In the genomic region with DNA sequence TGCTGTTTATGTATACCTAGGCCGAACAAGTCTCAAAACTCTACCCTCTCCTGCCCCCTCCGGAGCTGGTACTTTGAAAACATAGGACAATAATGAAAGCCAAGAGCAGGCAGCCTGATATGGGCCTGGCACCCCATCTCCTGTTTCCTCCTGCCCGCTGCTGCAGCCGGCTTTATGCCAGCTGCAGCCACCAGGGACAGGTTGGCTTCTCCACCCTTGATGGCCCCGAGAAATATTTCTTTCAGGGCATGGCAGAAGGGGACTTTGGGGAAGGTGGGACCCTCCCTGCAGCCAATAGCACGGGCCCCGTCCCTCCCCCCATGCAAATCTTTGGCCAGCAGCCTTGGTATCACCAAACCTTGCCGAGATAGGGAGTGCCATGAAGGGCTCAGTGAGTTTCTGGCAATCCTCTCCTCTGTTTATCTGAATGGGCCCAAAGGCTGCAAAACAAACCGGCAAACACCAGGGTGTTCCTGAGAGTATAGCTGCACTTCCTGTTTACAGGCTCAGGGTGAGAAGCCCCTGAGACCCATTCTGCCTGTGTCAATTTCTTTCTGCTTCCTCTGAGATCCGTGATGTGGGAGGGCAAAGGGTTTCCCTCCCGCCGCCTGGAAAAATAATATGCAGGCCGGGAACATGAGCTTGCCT, we compare ENCODE assay signal across 9 cellular contexts.
DNase-seq lines count a peak whose midpoint lies in the region; ATAC-seq and TF ChIP-seq lines count a peak whose summit lies in the region.
"Had no signal": no experiment of that assay in that cellular context is flagged by ENCODE, and none has a peak within 500 bp of the region (broad histone marks: within the 10 kb centered on the region; RNA-seq: fewer than 3 reads in every experiment).

No MANE protein-coding gene starts in this region.

- peak; percentile 46 for ATAC-seq in GM18498 (IDR thresholded peaks at IDR 0.05; ENCODE audit: unreplicated experiment)
- ATAC-seq in HG02973 (IDR thresholded peaks at IDR 0.05; ENCODE audit: unreplicated experiment), result peak; percentile 42
- no peak for ATAC-seq in HG03457 (IDR thresholded peaks at IDR 0.05; ENCODE audit: unreplicated experiment)
- no peak for ATAC-seq in GM21528 (IDR thresholded peaks at IDR 0.05; ENCODE audit: low FRiP score, unreplicated experiment)

- CTCF ChIA-PET in HEK293T (lab: Yijun Ruan, JAX), result no interaction called here

- POLR2A ChIA-PET in HEK293T (lab: Yijun Ruan, JAX), result no interaction called here

- H3K27me3 ChIP-seq in dorsolateral prefrontal cortex, result no peaks in the 10 kb centered on the region

- peaks cover 31% of the 10 kb centered on the region for H3K4me1 Mint-ChIP-seq in osteocyte (ENCODE audit: unreplicated experiment)

- peak overlapping the region in 39 of 59 donors; percentile 2 to 71 (median 49) for H3K27ac ChIP-seq in dorsolateral prefrontal cortex

- no peaks in the 10 kb centered on the region for H3K27me3 Mint-ChIP-seq in osteocyte (ENCODE audit: unreplicated experiment)

- peaks cover 3% of the 10 kb centered on the region for H3K36me3 Mint-ChIP-seq in osteocyte (ENCODE audit: unreplicated experiment)

- H3K4me3 Mint-ChIP-seq in osteocyte (ENCODE audit: unreplicated experiment), result no peak overlapping the region

- H3K9me3 Mint-ChIP-seq in osteocyte (ENCODE audit: unreplicated experiment), result no peaks in the 10 kb centered on the region

- H3K4me3 ChIP-seq in dorsolateral prefrontal cortex, result no peak overlapping the region

- peak overlapping the region; percentile 88 for H3K27ac Mint-ChIP-seq in osteocyte (ENCODE audit: unreplicated experiment)

- TF ChIP-seq CTCF in dorsolateral prefrontal cortex (IDR thresholded peaks at IDR 0.05 in 54 of 56, conservative IDR thresholded peaks at IDR 0.05 in 2 of 56; ENCODE audit: low read depth in 1 of 56, partially characterized antibody in 56 of 56), result peak in 2 of 56 donors; percentile 11 to 22
- peak; percentile 28 for TF ChIP-seq CTCF in osteocyte (IDR thresholded peaks at IDR 0.05)

- DNase-seq in dorsolateral prefrontal cortex, result peak in 1 of 10 donors; percentile 49
- no peak for DNase-seq in osteocyte (ENCODE audit: extremely low spot score, unreplicated experiment)
- no peak for DNase-seq in HEK293T (ENCODE audit: extremely low spot score)
- no peak for DNase-seq in NCI-H1417 (lab: John Stamatoyannopoulos, UW)
- DNase-seq: stimulated activated CD4-positive, alpha-beta T cell treated with anti-CD3 and anti-CD28 coated beads, Interleukin-4, amount 100 ng/mL, for 1 hour had no signal

- intact Hi-C loops in dorsolateral prefrontal cortex (cut with DNase I), result no loop called here

TF ChIP-seq in HEK293T, 16 proteins besides CTCF, POLR2A, EP300 and RAD21:
- TF ChIP-seq L3MBTL2 (conservative IDR thresholded peaks at IDR 0.05), result no peak

Comparison
In these comparisons a context has a peak if more than half of its experiments do, and no peak if none do; other contexts are left out.
1. ATAC-seq: peak in GM18498 (single experiment) and HG02973 (single experiment); none in HG03457 (single experiment) and GM21528 (single experiment).